In genomic region chr3:122642935-122643334, GRCh38 we compare ENCODE assay signal across 11 cellular contexts. TPM values are rescaled to one million over a fixed set of nuclear protein-coding genes. Genes with fewer than 3 reads are reported as not detected.
DNase-seq lines count a peak whose midpoint lies in the region; ATAC-seq and TF ChIP-seq lines count a peak whose summit lies in the region.
"Had no signal": no experiment of that assay in that cellular context is flagged by ENCODE, and none has a peak within 500 bp of the region (broad histone marks: within the 10 kb centered on the region; RNA-seq: fewer than 3 reads in every experiment).

No MANE protein-coding gene starts in this region.

- no peaks in the 10 kb centered on the region for H3K36me3 ChIP-seq in SJCRH30
- H3K36me3 ChIP-seq: cardiac muscle cell, neural progenitor cell had no signal

- H3K4me1 ChIP-seq in SJCRH30: no peaks in the 10 kb centered on the region
- H3K4me1 ChIP-seq: neural progenitor cell had no signal

- H3K4me3 ChIP-seq in GM12865 (ENCODE audit: low read depth, low read length): no peak overlapping the region
- H3K4me3 ChIP-seq in SJCRH30: no peak overlapping the region
- H3K4me3 ChIP-seq: cardiac muscle cell, neural progenitor cell had no signal

- no peak overlapping the region for H3K27ac ChIP-seq in SJCRH30
- H3K27ac ChIP-seq: cardiac muscle cell, KMS-11, neural progenitor cell had no signal

- ATAC-seq in GM19328 (IDR thresholded peaks at IDR 0.05; ENCODE audit: unreplicated experiment) (peak; percentile 82), HG02852 (IDR thresholded peaks at IDR 0.05; ENCODE audit: unreplicated experiment) (peak; percentile 89)

- H3K9me3 ChIP-seq in SJCRH30 (replicated peaks): no peaks in the 10 kb centered on the region

- DNase-seq in GM12865 (ENCODE audit: low read depth) (peak; percentile 81), OCI-M1 (lab: John Stamatoyannopoulos, UW) (peak; percentile 74), NCI-H146 treated with DMSO at 0.1 percent for 48 hours (lab: John Stamatoyannopoulos, UW; ENCODE audit: unreplicated experiment) (no peak), NOMO-1 treated with dmso at 0.1 percent for 144 hours (lab: John Stamatoyannopoulos, UW; ENCODE audit: unreplicated experiment) (no peak), SJCRH30 (no peak)
- DNase-seq in stimulated activated CD4-positive, alpha-beta T cell treated with anti-CD3 and anti-CD28 coated beads, Interleukin-4, amount 100 ng/mL, for 1 hour: no peak

- TF ChIP-seq CTCF in GM12865 (IDR thresholded peaks at IDR 0.05; ENCODE audit: insufficient read depth, low read depth, low read length, missing control alignments): no peak

- peaks cover 5% of the 10 kb centered on the region; the same call in 1 of the 2 replicates for H3K27me3 ChIP-seq in SJCRH30
- H3K27me3 ChIP-seq: cardiac muscle cell had no signal

RNA-seq across cellular contexts. Expression of gene PARP14, which starts 37.7 kb away (rescaled TPM):
- 0.61 and 0.81 TPM in 2 replicates for total RNA-seq in SJCRH30 (2014; rRNA removed; shearing (Covaris generic))

Comparison
In these comparisons a context has a peak if more than half of its experiments do, and no peak if none do; other contexts are left out.
1. DNase-seq: peak in GM12865 (single experiment) and OCI-M1 (single experiment); none in NCI-H146 treated with DMSO at 0.1 percent for 48 hours (single experiment), stimulated activated CD4-positive, alpha-beta T cell treated with anti-CD3 and anti-CD28 coated beads, Interleukin-4, amount 100 ng/mL, for 1 hour (single experiment), NOMO-1 treated with dmso at 0.1 percent for 144 hours (single experiment) and SJCRH30 (0 of 2).